Comparison of ENCODE assay signal across 10 cellular contexts in genomic region chr17:82350182-82351030, GRCh38. TPM values are rescaled to one million over a fixed set of nuclear protein-coding genes. Genes with fewer than 3 reads are reported as not detected.
A peak's percentile ranks its signal among the peaks of the same experiment; 100 is the strongest.
DNase-seq lines count a peak whose midpoint lies in the region; ATAC-seq lines count a peak whose summit lies in the region.
"Had no signal": no experiment of that assay in that cellular context is flagged by ENCODE, and none has a peak within 500 bp of the region (broad histone marks: within the 10 kb centered on the region; RNA-seq: fewer than 3 reads in every experiment).

No MANE protein-coding gene starts in this region.

- intact Hi-C loops in activated CD4-positive, alpha-beta T cell treated with anti-CD3 and anti-CD28 coated beads, Interleukin-2, amount 10 ng/mL, durations not matched to agents 24 days and 14 days (cut with micrococcal nuclease), result loop anchor here (5.0 kb wide), 1 partner anchor 202 kb away; no protein-coding TSS in a partner anchor

- no peaks in the 10 kb centered on the region for H3K9me3 Mint-ChIP-seq in activated CD4-positive, alpha-beta T cell treated with anti-CD3 and anti-CD28 coated beads, Interleukin-2, amount 10 ng/mL, durations not matched to agents 24 days and 14 days

- peaks cover 7% of the 10 kb centered on the region for H3K27me3 Mint-ChIP-seq in activated CD4-positive, alpha-beta T cell treated with anti-CD3 and anti-CD28 coated beads, Interleukin-2, amount 10 ng/mL, durations not matched to agents 24 days and 14 days

- peaks cover 7% of the 10 kb centered on the region for H3K4me1 Mint-ChIP-seq in activated CD4-positive, alpha-beta T cell treated with anti-CD3 and anti-CD28 coated beads, Interleukin-2, amount 10 ng/mL, durations not matched to agents 24 days and 14 days

- peak; percentile 54 for DNase-seq in GF-D8 (lab: John Stamatoyannopoulos, UW)
- DNase-seq in KBM-7, result peak; percentile 81
- DNase-seq in activated CD4-positive, alpha-beta T cell treated with anti-CD3 and anti-CD28 coated beads, Interleukin-2, amount 10 ng/mL, durations not matched to agents 24 days and 14 days, result peak; percentile 83
- peak in 2 of 3 donors; percentile 44 to 57 for DNase-seq in stimulated activated CD4-positive, alpha-beta T cell treated with anti-CD3 and anti-CD28 coated beads, Interleukin-12 subunit alpha, Interleukin-12 subunit beta, amount 100 ng/mL, for 48 hours (ENCODE audit: low read depth in 2 of 3, low spot score in 1 of 3)
- DNase-seq in NCI-H1092 treated with DMSO at 0.1 percent for 48 hours (lab: John Stamatoyannopoulos, UW), result no peak
- DNase-seq in SW480 (ENCODE audit: low spot score), result no peak
- no peak for DNase-seq in GM03348 (ENCODE audit: low spot score)
- DNase-seq: effector memory CD4-positive, alpha-beta T cell had no signal

- no peak for ATAC-seq in HG02840 (IDR thresholded peaks at IDR 0.05; ENCODE audit: low FRiP score, unreplicated experiment)

- in situ Hi-C loops in KBM-7 (cut with MboI; ENCODE audit: low pct_unique_long_range_greater_than_20kb, low sequenced_read_pairs), result loop anchor here (10.0 kb wide), 1 partner anchor 64 kb away; the partner anchor contains the start of genes HEXD and OGFOD3

- no peak overlapping the region for H3K27ac Mint-ChIP-seq in activated CD4-positive, alpha-beta T cell treated with anti-CD3 and anti-CD28 coated beads, Interleukin-2, amount 10 ng/mL, durations not matched to agents 24 days and 14 days

- H3K36me3 Mint-ChIP-seq in activated CD4-positive, alpha-beta T cell treated with anti-CD3 and anti-CD28 coated beads, Interleukin-2, amount 10 ng/mL, durations not matched to agents 24 days and 14 days (ENCODE audit: low read depth), result no peaks in the 10 kb centered on the region

- H3K4me3 Mint-ChIP-seq in activated CD4-positive, alpha-beta T cell treated with anti-CD3 and anti-CD28 coated beads, Interleukin-2, amount 10 ng/mL, durations not matched to agents 24 days and 14 days, result no peak overlapping the region

RNA-seq across cellular contexts. Expression of gene TEX19, which starts 8.6 kb away (rescaled TPM):
- total RNA-seq in activated CD4-positive, alpha-beta T cell treated with anti-CD3 and anti-CD28 coated beads, Interleukin-2, amount 10 ng/mL, durations not matched to agents 24 days and 14 days, result 0.09 TPM in 2 replicates
- total RNA-seq: left lobe of liver had no signal

RNA-seq across cellular contexts. Expression of gene SECTM1, which starts 16.8 kb away (rescaled TPM):
- total RNA-seq in activated CD4-positive, alpha-beta T cell treated with anti-CD3 and anti-CD28 coated beads, Interleukin-2, amount 10 ng/mL, durations not matched to agents 24 days and 14 days, result 4.3 and 4.6 TPM in 2 replicates

RNA-seq across cellular contexts. Expression of gene UTS2R, which starts 21.2 kb away (rescaled TPM):
- total RNA-seq in activated CD4-positive, alpha-beta T cell treated with anti-CD3 and anti-CD28 coated beads, Interleukin-2, amount 10 ng/mL, durations not matched to agents 24 days and 14 days, result 0.14 TPM in 1 of 2 replicates, not detected in the other
- total RNA-seq: left lobe of liver had no signal

RNA-seq across cellular contexts. Expression of gene CD7, which starts 33.0 kb away (rescaled TPM):
- total RNA-seq in activated CD4-positive, alpha-beta T cell treated with anti-CD3 and anti-CD28 coated beads, Interleukin-2, amount 10 ng/mL, durations not matched to agents 24 days and 14 days, result 413 and 415 TPM in 2 replicates

Comparison
In these comparisons a context has a peak if more than half of its experiments do, and no peak if none do; other contexts are left out.
1. DNase-seq: peak in GF-D8 (single experiment), KBM-7 (single experiment), activated CD4-positive, alpha-beta T cell treated with anti-CD3 and anti-CD28 coated beads, Interleukin-2, amount 10 ng/mL, durations not matched to agents 24 days and 14 days (single experiment) and stimulated activated CD4-positive, alpha-beta T cell treated with anti-CD3 and anti-CD28 coated beads, Interleukin-12 subunit alpha, Interleukin-12 subunit beta, amount 100 ng/mL, for 48 hours (2 of 3); none in NCI-H1092 treated with DMSO at 0.1 percent for 48 hours (single experiment), SW480 (single experiment) and GM03348 (single experiment).